Comparison of ENCODE assay signal across 8 cellular contexts in genomic region chr17:68533887-68534700, GRCh38. TPM values are rescaled to one million over a fixed set of nuclear protein-coding genes. Genes with fewer than 3 reads are reported as not detected.
A peak's percentile ranks its signal among the peaks of the same experiment; 100 is the strongest.
DNase-seq lines count a peak whose midpoint lies in the region; ATAC-seq, FAIRE-seq and TF ChIP-seq lines count a peak whose summit lies in the region.

No MANE protein-coding gene starts in this region.

- H2AFZ ChIP-seq in GM23338 (no peak overlapping the region), astrocyte (ENCODE audit: low read depth, low read length) (no peak overlapping the region), HepG2 (ENCODE audit: low read length) (no peak overlapping the region)

- H3K9me3 Mint-ChIP-seq in GM23338 (no peaks in the 10 kb centered on the region), astrocyte (ENCODE audit: unreplicated experiment) (no peaks in the 10 kb centered on the region)

- intact Hi-C loops in A673 (cut with micrococcal nuclease; ENCODE audit: unreplicated experiment) (loop anchor here (5.0 kb wide), 2 partner anchors 228 to 713 kb away; no protein-coding TSS in a partner anchor), HepG2 (cut with micrococcal nuclease; ENCODE audit: unreplicated experiment) (loop anchor here (1.0 to 5.0 kb wide), 4 partner anchors 67 to 713 kb away; partner anchors contain the start of gene FAM20A)

- no peaks in the 10 kb centered on the region for H3K27me3 Mint-ChIP-seq in GM23338 (ENCODE audit: insufficient read depth, low read depth, poor library complexity)
- H3K27me3 Mint-ChIP-seq in astrocyte (ENCODE audit: low read depth, unreplicated experiment), result no peaks in the 10 kb centered on the region

- ATAC-seq in GM23338, result no peak
- no peak for ATAC-seq in HepG2

- peaks cover 36% of the 10 kb centered on the region for H3K36me3 Mint-ChIP-seq in GM23338 (ENCODE audit: low read depth)
- peaks cover 4% of the 10 kb centered on the region for H3K36me3 Mint-ChIP-seq in astrocyte (ENCODE audit: low read depth, unreplicated experiment)

- no peak overlapping the region for H3K4me3 ChIP-seq in A673 (ENCODE audit: low read depth, low read length, poor library complexity, severe bottlenecking)
- H3K4me3 ChIP-seq in GM23338, result no peak overlapping the region
- H3K4me3 ChIP-seq in astrocyte (ENCODE audit: insufficient read depth, low read depth, low read length), result no peak overlapping the region
- no peak overlapping the region for H3K4me3 ChIP-seq in HepG2 (replicated peaks in 1 of 3; ENCODE audit: insufficient read depth in 1 of 3, low read depth in 2 of 3, low read length in 3 of 3)

- CTCF ChIA-PET in A673 (lab: Charles Lee) (interaction anchor here (0.7 to 1.2 kb wide), 5 partner anchors 22 to 713 kb away, joined by 3 to 11 read pairs (median 4); partner anchors contain the start of gene PRKAR1A), HepG2 (lab: Yijun Ruan, JAX; ENCODE audit: low intra/inter-chr PET ratio, low total read pairs) (interaction anchor here (1.0 to 1.4 kb wide), 2 partner anchors 66 to 226 kb away, joined by 4 to 6 read pairs; no protein-coding TSS in a partner anchor)

- TF ChIP-seq EP300 in HepG2 (IDR thresholded peaks at IDR 0.05; ENCODE audit: low read depth in 2 of 2, low read length in 2 of 2) (no peak), HepG2 (CRISPR knock-in tag; IDR thresholded peaks at IDR 0.05; ENCODE audit: borderline replicate concordance) (no peak)

- in situ Hi-C loops in HepG2 (cut with HindIII; ENCODE audit: extremely low pct_ligation_motif_present, low pct_unique_long_range_greater_than_20kb), result no loop called here

- POLR2A ChIA-PET in A673 (lab: Charles Lee; ENCODE audit: low non-redundant PET), result interaction anchor here (0.6 to 0.7 kb wide), 2 partner anchors 417 to 1093 kb away, joined by 3 to 4 read pairs; no protein-coding TSS in a partner anchor
- POLR2A ChIA-PET in HepG2 (lab: Yijun Ruan, JAX), result interaction anchor here (0.7 to 1.4 kb wide), 6 partner anchors 21 to 288 kb away, joined by 3 to 6 read pairs (median 3); partner anchors contain the start of gene PRKAR1A

- H3K4me3 Mint-ChIP-seq in GM23338 (no peak overlapping the region), astrocyte (ENCODE audit: unreplicated experiment) (no peak overlapping the region)

- TF ChIP-seq POLR2A in HepG2 (IDR thresholded peaks at IDR 0.05; ENCODE audit: insufficient read depth in 1 of 2, low read depth in 2 of 2, low read length in 2 of 2), result no peak; a peak in 1 of 4 replicates

- peak; percentile 23 for FAIRE-seq in astrocyte (lab: Jason Lieb, UNC)
- FAIRE-seq in HepG2 (lab: Jason Lieb, UNC), result no peak

- H3K9ac ChIP-seq in astrocyte (ENCODE audit: low read length) (no peak overlapping the region), HepG2 (ENCODE audit: insufficient read depth, low read depth, low read length) (no peak overlapping the region)

- no TSS peak for BruUV-seq in A673 (replicated peaks; lab: Mats Ljungman, UMichigan)
- BruUV-seq in HepG2 (replicated peaks; lab: Mats Ljungman, UMichigan), result no TSS peak

- H3F3A ChIP-seq in GM23338 (replicated peaks; ENCODE audit: low read depth), result no peaks in the 10 kb centered on the region

- H3K27ac Mint-ChIP-seq in GM23338, result no peak overlapping the region
- H3K27ac Mint-ChIP-seq in astrocyte (ENCODE audit: unreplicated experiment), result no peak overlapping the region

- no peaks in the 10 kb centered on the region for H3K9me2 ChIP-seq in GM23338 (ENCODE audit: insufficient read depth)

- WGBS in HepG2 (ENCODE audit: low lambda C conversion rate), result 95% methylated on average over 6 of the region's 6 CpGs

- TF ChIP-seq CTCF in A673 (conservative IDR thresholded peaks at IDR 0.05; ENCODE audit: low read depth, low read length) (peak; percentile 59), GM23338 (conservative IDR thresholded peaks at IDR 0.05; ENCODE audit: low read depth in 2 of 2) (peak in 1 of 2 experiments; percentile 70; a peak in 3 of 4 replicates), astrocyte (IDR thresholded peaks at IDR 0.05; ENCODE audit: insufficient read depth, low read depth, low read length) (peak; percentile 43), HepG2 (CRISPR knock-in tag; IDR thresholded peaks at IDR 0.05) (0 out of 2 replicates have a peak, but pooled peaks have one; percentile 34)

- peak; percentile 40 for DNase-seq in A673 (ENCODE audit: low spot score)
- DNase-seq in GM23338 (ENCODE audit: low spot score), result peak; percentile 52
- peak; percentile 35 for DNase-seq in astrocyte (ENCODE audit: low read depth)
- DNase-seq in HepG2 (ENCODE audit: low spot score), result no peak
- DNase-seq in stimulated activated CD4-positive, alpha-beta T cell treated with anti-CD3 and anti-CD28 coated beads, Interleukin-2, amount 100 ng/mL, for 24 hours, result no peak
- no peak for DNase-seq in HuH-7.5 (ENCODE audit: low spot score)
- no peak for DNase-seq in activated naive CD4-positive, alpha-beta T cell treated with anti-CD3 and anti-CD28 coated beads, Interleukin-2, amount 50 U/mL, for 16 hours
- no peak for DNase-seq in stimulated activated CD4-positive, alpha-beta T cell treated with anti-CD3 and anti-CD28 coated beads, Interleukin-15, amount 100 ng/mL, for 24 hours

- H3K27me3 ChIP-seq in A673 (replicated peaks; ENCODE audit: insufficient read depth, low read depth, low read length, poor library complexity) (no peaks in the 10 kb centered on the region), GM23338 (ENCODE audit: insufficient read depth) (no peaks in the 10 kb centered on the region), astrocyte (ENCODE audit: insufficient read depth, low read length) (no peaks in the 10 kb centered on the region), HepG2 (ENCODE audit: control insufficient read depth in 1 of 2, insufficient read depth in 2 of 2, low read length in 2 of 2) (no peaks in the 10 kb centered on the region)

- no peaks in the 10 kb centered on the region for H3K4me1 ChIP-seq in A673 (ENCODE audit: insufficient read depth, low read length, poor library complexity, severe bottlenecking)
- 0 out of 2 replicates have a peak, but pooled peaks cover 6% of the 10 kb centered on the region for H3K4me1 ChIP-seq in GM23338 (ENCODE audit: insufficient read depth)
- no peaks in the 10 kb centered on the region for H3K4me1 ChIP-seq in astrocyte (ENCODE audit: insufficient read depth, low read length)
- peaks cover 18% of the 10 kb centered on the region for H3K4me1 ChIP-seq in HepG2 (ENCODE audit: insufficient read depth, low read length)

- H3K4me1 Mint-ChIP-seq in GM23338 (no peaks in the 10 kb centered on the region), astrocyte (ENCODE audit: low read depth, unreplicated experiment) (no peaks in the 10 kb centered on the region)

- no peak for TF ChIP-seq RAD21 in HepG2 (CRISPR knock-in tag; IDR thresholded peaks at IDR 0.05)

- H3K79me2 ChIP-seq in GM23338 (replicated peaks; ENCODE audit: insufficient read depth), result no peaks in the 10 kb centered on the region
- H3K79me2 ChIP-seq in astrocyte (ENCODE audit: insufficient read depth, low read length), result peaks cover 4% of the 10 kb centered on the region
- no peaks in the 10 kb centered on the region for H3K79me2 ChIP-seq in HepG2 (ENCODE audit: insufficient read depth, low read length)

- H3K9me3 ChIP-seq in A673 (ENCODE audit: low read depth, low read length, poor library complexity, severe bottlenecking), result no peaks in the 10 kb centered on the region
- H3K9me3 ChIP-seq in astrocyte (ENCODE audit: insufficient read depth, low read depth, low read length), result no peaks in the 10 kb centered on the region
- H3K9me3 ChIP-seq in HepG2 (ENCODE audit: low read length), result no peaks in the 10 kb centered on the region

- H3K4me2 ChIP-seq in GM23338 (no peak overlapping the region), astrocyte (ENCODE audit: low read length) (no peak overlapping the region), HepG2 (ENCODE audit: low read depth, low read length) (no peak overlapping the region)

- H3K36me3 ChIP-seq in A673 (ENCODE audit: insufficient read depth, low read length, poor library complexity, severe bottlenecking) (peaks cover 42% of the 10 kb centered on the region), GM23338 (ENCODE audit: insufficient read depth) (peaks cover 13% of the 10 kb centered on the region; the same call in 1 of the 2 replicates), astrocyte (ENCODE audit: insufficient read depth, low read length) (peaks cover 47% of the 10 kb centered on the region), HepG2 (replicated peaks in 1 of 2; ENCODE audit: control insufficient read depth in 1 of 2, insufficient read depth in 2 of 2, low read length in 2 of 2) (peaks cover 20 to 57% of the 10 kb centered on the region in 2 experiments)

- peaks cover 5% of the 10 kb centered on the region; the same call in 1 of the 2 replicates for H4K20me1 ChIP-seq in GM23338 (replicated peaks; ENCODE audit: insufficient read depth)
- peaks cover 40% of the 10 kb centered on the region for H4K20me1 ChIP-seq in astrocyte (ENCODE audit: insufficient read depth, low read length)
- H4K20me1 ChIP-seq in HepG2 (ENCODE audit: insufficient read depth, low read length), result no peaks in the 10 kb centered on the region

- H3K27ac ChIP-seq in A673 (ENCODE audit: low read depth, low read length, poor library complexity, severe bottlenecking), result no peak overlapping the region
- H3K27ac ChIP-seq in GM23338 (ENCODE audit: low read depth), result no peak overlapping the region
- H3K27ac ChIP-seq in astrocyte (ENCODE audit: low read depth, low read length), result no peak overlapping the region
- no peak overlapping the region for H3K27ac ChIP-seq in HepG2 (ENCODE audit: extremely low read length, insufficient read depth, low read length)

RNA-seq across cellular contexts. Expression of gene PRKAR1A, which starts 21.9 kb away (rescaled TPM):
- total RNA-seq in A673 (2021) (168 and 183 TPM in 2 replicates), astrocyte (235 and 254 TPM in 2 replicates), HepG2 (2016; rRNA removed; fragmentation: Illumina TruSeq; extraction: Trizol) (266 and 335 TPM in 2 replicates)
- 100 and 106 TPM in 2 replicates for total RNA-seq in GM23338 (2014; rRNA removed; shearing (Covaris generic))
- polyA plus RNA-seq in GM23338 (2016; fragmentation: Nextera tagmentation; extraction: Ambion mirVana) (67.0 and 90.1 TPM in 2 replicates), HepG2 (2011; rRNA removed) (250 and 265 TPM in 2 replicates)
- total RNA-seq in HepG2 (2016; cell fraction: cytosol; rRNA removed; fragmentation: Illumina TruSeq; extraction: Trizol; ENCODE audit: low read depth), result 24.5 and 25.0 TPM in 2 replicates
- total RNA-seq in HepG2 (2016; cell fraction: insoluble cytoplasmic fraction; rRNA removed; fragmentation: Illumina TruSeq; extraction: Trizol), result 274 and 331 TPM in 2 replicates
- total RNA-seq in HepG2 (2016; cell fraction: membrane; rRNA removed; fragmentation: Illumina TruSeq; extraction: Trizol), result 50.4 and 51.0 TPM in 2 replicates
- 144 and 151 TPM in 2 replicates for total RNA-seq in HepG2 (2016; cell fraction: nucleus; rRNA removed; fragmentation: Illumina TruSeq; extraction: Trizol)
- polyA plus RNA-seq in HepG2 (2011; cell fraction: cytosol; rRNA removed), result 227 and 241 TPM in 2 replicates
- polyA plus RNA-seq in HepG2 (2011; cell fraction: nucleus; rRNA removed), result 192 and 209 TPM in 2 replicates
- 200 and 223 TPM in 2 replicates for polyA plus RNA-seq in HepG2 (2012)
- 19.1 and 23.5 TPM in 2 replicates for polyA plus RNA-seq in HepG2 (2016; cell fraction: cytosol; fragmentation: Illumina TruSeq; extraction: Trizol; ENCODE audit: low read depth)
- 302 and 333 TPM in 2 replicates for polyA plus RNA-seq in HepG2 (2016; cell fraction: insoluble cytoplasmic fraction; fragmentation: Illumina TruSeq; extraction: Trizol; ENCODE audit: low read depth)
- polyA plus RNA-seq in HepG2 (2016; cell fraction: membrane; fragmentation: Illumina TruSeq; extraction: Trizol; ENCODE audit: low read depth), result 32.1 and 33.4 TPM in 2 replicates
- 152 and 173 TPM in 2 replicates for polyA plus RNA-seq in HepG2 (2016; cell fraction: nucleus; fragmentation: Illumina TruSeq; extraction: Trizol; ENCODE audit: insufficient read depth, low read depth)
- polyA minus RNA-seq in HepG2 (2011; rRNA and poly(A)+ RNA removed; ENCODE audit: low replicate concordance), result 250 and 886 TPM in 2 replicates
- polyA minus RNA-seq in HepG2 (2011; cell fraction: cytosol; rRNA and poly(A)+ RNA removed), result 449 and 493 TPM in 2 replicates
- 609 and 625 TPM in 2 replicates for polyA minus RNA-seq in HepG2 (2011; cell fraction: nucleus; rRNA and poly(A)+ RNA removed)

Comparison
In these comparisons a context has a peak if more than half of its experiments do, and no peak if none do; other contexts are left out.
1. DNase-seq: peak in A673 (single experiment), GM23338 (single experiment) and astrocyte (single experiment); none in HepG2 (single experiment), stimulated activated CD4-positive, alpha-beta T cell treated with anti-CD3 and anti-CD28 coated beads, Interleukin-2, amount 100 ng/mL, for 24 hours (0 of 2), HuH-7.5 (single experiment), activated naive CD4-positive, alpha-beta T cell treated with anti-CD3 and anti-CD28 coated beads, Interleukin-2, amount 50 U/mL, for 16 hours (single experiment) and stimulated activated CD4-positive, alpha-beta T cell treated with anti-CD3 and anti-CD28 coated beads, Interleukin-15, amount 100 ng/mL, for 24 hours (single experiment).